In genomic region chr9:110130211-110130610, GRCh38 we compare ENCODE assay signal across 20 cellular contexts.
A peak's percentile ranks its signal among the peaks of the same experiment; 100 is the strongest.
DNase-seq lines count a peak whose midpoint lies in the region; ATAC-seq and TF ChIP-seq lines count a peak whose summit lies in the region.
"Had no signal": no experiment of that assay in that cellular context is flagged by ENCODE, and none has a peak within 500 bp of the region (broad histone marks: within the 10 kb centered on the region; RNA-seq: fewer than 3 reads in every experiment).

No MANE protein-coding gene starts in this region.

- in situ Hi-C loops in GM18951 (cut with MboI; ENCODE audit: low sequenced_read_pairs, unreplicated experiment): no loop called here

- intact Hi-C loops in sigmoid colon (cut with DNase I): no loop called here

- H3K27ac Mint-ChIP-seq in endothelial cell (ENCODE audit: unreplicated experiment): peak overlapping the region; percentile 41
- H3K27ac Mint-ChIP-seq: activated CD8-positive, alpha-beta T cell treated with anti-CD3 and anti-CD28 coated beads, Interleukin-2, amount 10 ng/mL, durations not matched to agents 7 days and 5 days; activated naive CD8-positive, alpha-beta T cell treated with anti-CD3 and anti-CD28 coated beads, Interleukin-2, amount 10 ng/mL, durations not matched to agents 7 days and 5 days had no signal

- TF ChIP-seq POLR2A in GM18951 (IDR thresholded peaks at IDR 0.05; ENCODE audit: extremely low read depth, insufficient read depth, insufficient read length): peak; percentile 16
- TF ChIP-seq POLR2A in sigmoid colon (IDR thresholded peaks at IDR 0.05): no peak

- TF ChIP-seq CTCF in OCI-LY3 (IDR thresholded peaks at IDR 0.05; ENCODE audit: low read depth, low read length): no peak
- TF ChIP-seq CTCF in endothelial cell (IDR thresholded peaks at IDR 0.05; ENCODE audit: unreplicated experiment): no peak
- TF ChIP-seq CTCF in sigmoid colon (IDR thresholded peaks at IDR 0.05): no peak

- no peaks in the 10 kb centered on the region for H3K9me3 Mint-ChIP-seq in endothelial cell (ENCODE audit: unreplicated experiment)
- H3K9me3 Mint-ChIP-seq: activated naive CD8-positive, alpha-beta T cell treated with anti-CD3 and anti-CD28 coated beads, Interleukin-2, amount 10 ng/mL, durations not matched to agents 7 days and 5 days had no signal

- no peak for TF ChIP-seq EP300 in sigmoid colon (IDR thresholded peaks at IDR 0.05)

- H4K20me1 ChIP-seq in OCI-LY3 (ENCODE audit: insufficient read depth, low read length): peaks cover 31% of the 10 kb centered on the region

- H3K27me3 ChIP-seq in OCI-LY3 (ENCODE audit: low read depth, low read length) (no peaks in the 10 kb centered on the region), sigmoid colon (no peaks in the 10 kb centered on the region)
- H3K27me3 ChIP-seq: neutrophil had no signal

- H2AFZ ChIP-seq in OCI-LY3 (ENCODE audit: low read depth, low read length): no peak overlapping the region

- H3K27ac ChIP-seq in OCI-LY3 (ENCODE audit: low read length) (no peak overlapping the region), sigmoid colon (peak overlapping the region; percentile 87 to 91 (median 90))
- H3K27ac ChIP-seq: neutrophil, WERI-Rb-1 had no signal

- H3K4me2 ChIP-seq in OCI-LY3 (ENCODE audit: low read length): peak overlapping the region; percentile 80

- H3K79me2 ChIP-seq in OCI-LY3 (ENCODE audit: low read length): peaks cover 68% of the 10 kb centered on the region

- no peak overlapping the region for H3K9ac ChIP-seq in OCI-LY3 (ENCODE audit: low read length)

- no peak overlapping the region for H3K4me3 ChIP-seq in OCI-LY3 (ENCODE audit: low read length)
- no peak overlapping the region for H3K4me3 ChIP-seq in sigmoid colon

- ATAC-seq in HG02588 (IDR thresholded peaks at IDR 0.05; ENCODE audit: unreplicated experiment) (no peak), GM21447 (IDR thresholded peaks at IDR 0.05; ENCODE audit: unreplicated experiment) (no peak)
- ATAC-seq: activated CD8-positive, alpha-beta T cell treated with anti-CD3 and anti-CD28 coated beads, Interleukin-2, amount 10 ng/mL, durations not matched to agents 7 days and 5 days had no signal

- 77 to 78% methylated on average over 3 of the region's 3 CpGs for WGBS in sigmoid colon, 2 donors

- peaks cover 14% of the 10 kb centered on the region for H3K27me3 Mint-ChIP-seq in endothelial cell (ENCODE audit: unreplicated experiment)

- H3K36me3 ChIP-seq in OCI-LY3 (replicated peaks; ENCODE audit: low read depth, low read length): peaks cover 7% of the 10 kb centered on the region
- H3K36me3 ChIP-seq in sigmoid colon: no peaks in the 10 kb centered on the region
- H3K36me3 ChIP-seq: neutrophil, WERI-Rb-1 had no signal

- H3K4me3 Mint-ChIP-seq in endothelial cell (ENCODE audit: unreplicated experiment): peak overlapping the region; percentile 37
- H3K4me3 Mint-ChIP-seq: activated CD8-positive, alpha-beta T cell treated with anti-CD3 and anti-CD28 coated beads, Interleukin-2, amount 10 ng/mL, durations not matched to agents 7 days and 5 days; activated naive CD8-positive, alpha-beta T cell treated with anti-CD3 and anti-CD28 coated beads, Interleukin-2, amount 10 ng/mL, durations not matched to agents 7 days and 5 days had no signal

- no peak for DNase-seq in endothelial cell (ENCODE audit: low spot score)
- DNase-seq in sigmoid colon: no peak
- no peak for DNase-seq in retina
- DNase-seq in NCI-H2227 treated with DMSO at 0.1 percent for 48 hours (lab: John Stamatoyannopoulos, UW): no peak
- DNase-seq: activated CD8-positive, alpha-beta T cell treated with anti-CD3 and anti-CD28 coated beads, Interleukin-2, amount 10 ng/mL, durations not matched to agents 7 days and 5 days; activated naive CD8-positive, alpha-beta T cell treated with anti-CD3 and anti-CD28 coated beads, Interleukin-2, amount 10 ng/mL, durations not matched to agents 7 days and 5 days; DMS 273 treated with DMSO at 0.1 percent for 48 hours; GF-D8; H7; NCI-H1105 treated with DMSO at 0.1 percent for 48 hours; NCI-H774; RPMI8226; stimulated activated CD4-positive, alpha-beta T cell treated with anti-CD3 and anti-CD28 coated beads, Interleukin-4, amount 100 ng/mL, for 4 hours; stimulated activated CD8-positive, alpha-beta memory T cell treated with anti-CD3 and anti-CD28 coated beads, Interleukin-4, amount 100 ng/mL, for 48 hours; WERI-Rb-1 had no signal

- H3K4me1 Mint-ChIP-seq in endothelial cell (ENCODE audit: unreplicated experiment): peaks cover 89% of the 10 kb centered on the region

- H3K4me1 ChIP-seq in OCI-LY3 (ENCODE audit: low read length) (peaks cover 72% of the 10 kb centered on the region), sigmoid colon (peaks cover 0 to 90% (median 73%) of the 10 kb centered on the region in 4 donors)

- peaks cover 24% of the 10 kb centered on the region for H3K36me3 Mint-ChIP-seq in endothelial cell (ENCODE audit: low read depth, unreplicated experiment)
- H3K36me3 Mint-ChIP-seq: activated naive CD8-positive, alpha-beta T cell treated with anti-CD3 and anti-CD28 coated beads, Interleukin-2, amount 10 ng/mL, durations not matched to agents 7 days and 5 days had no signal

- no peaks in the 10 kb centered on the region for H3K9me3 ChIP-seq in OCI-LY3 (ENCODE audit: insufficient read depth, low read length)
- no peaks in the 10 kb centered on the region for H3K9me3 ChIP-seq in sigmoid colon
- H3K9me3 ChIP-seq: neutrophil had no signal
